Comparison of ENCODE assay signal across 7 cellular contexts in the genomic region with DNA sequence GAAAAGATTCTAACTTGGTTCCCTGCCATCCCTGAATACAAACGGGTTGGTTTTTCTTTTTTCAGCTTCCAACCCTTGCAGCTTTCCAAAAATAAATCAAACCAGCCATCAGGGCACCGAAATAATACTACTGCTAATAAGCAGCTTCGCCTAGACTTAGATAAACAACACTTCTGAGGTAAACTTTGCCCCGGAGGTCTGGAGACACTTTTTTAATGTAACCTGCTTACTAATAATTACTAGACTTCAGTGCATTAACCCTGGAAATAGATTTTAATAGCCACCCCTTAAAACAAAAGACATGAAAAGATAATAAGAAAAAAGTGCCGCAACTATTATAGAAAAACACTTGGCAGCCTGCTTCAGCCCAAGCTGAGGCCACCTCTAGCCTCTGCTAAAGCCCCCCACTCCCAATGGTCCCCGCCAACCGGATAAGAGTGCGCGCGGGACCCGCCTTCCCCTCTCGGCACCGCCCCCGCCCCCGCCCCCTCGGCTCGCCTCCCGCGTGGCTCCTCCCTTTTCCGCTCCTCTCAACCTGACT. TPM values are rescaled to one million over a fixed set of nuclear protein-coding genes. Genes with fewer than 3 reads are reported as not detected.
DNase-seq lines count a peak whose midpoint lies in the region; ATAC-seq and TF ChIP-seq lines count a peak whose summit lies in the region.

No MANE protein-coding gene starts in this region.

- peak overlapping the region; percentile 31 to 91 for H3K4me3 ChIP-seq in HCT116 (replicated peaks in 1 of 2; ENCODE audit: low read depth in 1 of 2, low read length in 2 of 2)
- H3K4me3 ChIP-seq in skeletal muscle satellite cell (ENCODE audit: low read length), result peak overlapping the region; percentile 65

- H3K36me3 ChIP-seq in HCT116 (ENCODE audit: control insufficient read depth in 1 of 2, insufficient read depth in 2 of 2, low read length in 2 of 2) (peaks cover 15 to 17% of the 10 kb centered on the region in 2 experiments), skeletal muscle satellite cell (ENCODE audit: insufficient read depth, low read length) (peaks cover 31% of the 10 kb centered on the region)

- DNase-seq in HCT116 (ENCODE audit: low read depth, low spot score) (no peak), foreskin keratinocyte (peak in 1 of 2 donors; percentile 36), omental fat pad (ENCODE audit: low spot score) (no peak)
- DNase-seq in stimulated activated CD4-positive, alpha-beta T cell treated with anti-CD3 and anti-CD28 coated beads, Interleukin-4, amount 100 ng/mL, for 4 hours, result no peak

- TSS peak; percentile 59 for BruUV-seq in HCT116 (replicated peaks; lab: Mats Ljungman, UMichigan)

- H2AFZ ChIP-seq in HCT116 (ENCODE audit: low read depth, low read length, poor library complexity, severe bottlenecking), result peak overlapping the region; percentile 58

- peaks cover 4% of the 10 kb centered on the region; the same call in 1 of the 2 replicates for H4K20me1 ChIP-seq in HCT116 (ENCODE audit: insufficient read depth)

- TF ChIP-seq RAD21 in HCT116 (IDR thresholded peaks at IDR 0.05; ENCODE audit: low read depth), result no peak

- H3K27me3 ChIP-seq in HCT116 (ENCODE audit: insufficient read depth, low read length) (no peaks in the 10 kb centered on the region), foreskin keratinocyte (no peaks in the 10 kb centered on the region), skeletal muscle satellite cell (ENCODE audit: control insufficient read depth, insufficient read depth, low read length) (no peaks in the 10 kb centered on the region)

- no peaks in the 10 kb centered on the region for H3K9me2 ChIP-seq in HCT116 (ENCODE audit: insufficient read depth)

- no peak for TF ChIP-seq CTCF in HCT116 (IDR thresholded peaks at IDR 0.05 in 2 of 3, conservative IDR thresholded peaks at IDR 0.05 in 1 of 3; ENCODE audit: borderline replicate concordance in 1 of 3, insufficient read depth in 1 of 3, low read depth in 2 of 3, low read length in 2 of 3)
- no peak for TF ChIP-seq CTCF in VCaP (conservative IDR thresholded peaks at IDR 0.05)
- no peak for TF ChIP-seq CTCF in foreskin keratinocyte (conservative IDR thresholded peaks at IDR 0.05)
- TF ChIP-seq CTCF in omental fat pad (IDR thresholded peaks at IDR 0.05), result no peak

- RAD21 ChIA-PET in HCT116 (lab: Charles Lee; ENCODE audit: low non-redundant PET in 1 of 2, low total read pairs in 2 of 2, uncharacterized antibody in 2 of 2, unreplicated experiment in 2 of 2), result interaction anchor here (0.7 to 3.0 kb wide), 7 partner anchors 16 to 152 kb away, joined by 3 to 10 read pairs (median 6); no protein-coding TSS in a partner anchor

- CTCF ChIA-PET in HCT116 (lab: Charles Lee), result interaction anchor here (0.6 to 1.7 kb wide), 6 partner anchors 10 to 432 kb away, joined by 3 to 14 read pairs (median 4); no protein-coding TSS in a partner anchor

- H3K9ac ChIP-seq in HCT116 (ENCODE audit: low read length), result peak overlapping the region; percentile 33
- H3K9ac ChIP-seq in skeletal muscle satellite cell (ENCODE audit: low read depth, low read length), result peak overlapping the region; percentile 75

- POLR2A ChIA-PET in HCT116 (lab: Charles Lee), result interaction anchor here (0.6 to 6.3 kb wide), 39 partner anchors 8 to 760 kb away, joined by 3 to 50 read pairs (median 4); a partner anchor contains a TSS

- ATAC-seq in HCT116, result no peak
- ATAC-seq in foreskin keratinocyte, result no peak
- no peak for ATAC-seq in omental fat pad (ENCODE audit: low FRiP score)
- ATAC-seq in HG03520 (IDR thresholded peaks at IDR 0.05; ENCODE audit: unreplicated experiment), result no peak

- no peak for TF ChIP-seq POLR2A in HCT116 (IDR thresholded peaks at IDR 0.05; ENCODE audit: borderline replicate concordance, extremely low read depth, insufficient read depth, insufficient read length)

- H3K9me3 ChIP-seq in HCT116 (ENCODE audit: control insufficient read depth in 1 of 2, insufficient read depth in 1 of 2, low read depth in 1 of 2, low read length in 2 of 2) (no peaks in the 10 kb centered on the region), skeletal muscle satellite cell (replicated peaks; ENCODE audit: low read length) (no peaks in the 10 kb centered on the region)

- H3K4me2 ChIP-seq in HCT116 (ENCODE audit: low read length), result peak overlapping the region; percentile 90
- peak overlapping the region; percentile 83 for H3K4me2 ChIP-seq in skeletal muscle satellite cell (ENCODE audit: low read length)

- peak overlapping the region; percentile 21 for H3K27ac ChIP-seq in HCT116 (ENCODE audit: low read depth, low read length)
- peak overlapping the region; percentile 95 for H3K27ac ChIP-seq in VCaP
- peak overlapping the region; percentile 89 for H3K27ac ChIP-seq in foreskin keratinocyte

- peaks cover 31% of the 10 kb centered on the region for H3K79me2 ChIP-seq in HCT116 (ENCODE audit: insufficient read depth, low read length)

- H3K4me1 ChIP-seq in HCT116 (ENCODE audit: control insufficient read depth in 1 of 2, insufficient read depth in 2 of 2, low read length in 2 of 2), result peaks cover 28 to 50% of the 10 kb centered on the region in 2 experiments
- H3K4me1 ChIP-seq in foreskin keratinocyte, result peaks cover 27% of the 10 kb centered on the region
- peaks cover 38% of the 10 kb centered on the region for H3K4me1 ChIP-seq in skeletal muscle satellite cell (ENCODE audit: control insufficient read depth, insufficient read depth, low read length)

- intact Hi-C loops in HCT116 (cut with micrococcal nuclease), result loop anchor here (1.0 to 10.0 kb wide), 4 partner anchors 120 to 700 kb away; a partner anchor contains a TSS

TF ChIP-seq in HCT116, 20 proteins besides CTCF, POLR2A, EP300 and RAD21:
- TF ChIP-seq EGR1 (IDR thresholded peaks at IDR 0.05; ENCODE audit: low read depth) (peak; percentile 75), SIN3A (IDR thresholded peaks at IDR 0.05; ENCODE audit: low read depth) (no peak)

RNA-seq across cellular contexts. Expression of a gene that starts 0.4 kb away (rescaled TPM):
- total RNA-seq in HCT116 (2021; ENCODE audit: unreplicated experiment), result 105 TPM
- 158 and 173 TPM in 2 replicates for polyA plus RNA-seq in HCT116 (2012)
- 99.9 and 107 TPM in 2 replicates for total RNA-seq in foreskin keratinocyte
- polyA plus RNA-seq in foreskin keratinocyte, result 115 and 131 TPM in 2 replicates
- total RNA-seq in skeletal muscle satellite cell (2012; rRNA removed), result 22.9 and 30.2 TPM in 2 replicates
- total RNA-seq in omental fat pad, result 100 to 1,000 TPM in 2 of 4 donors, 10 to 100 TPM in 2; 31.7 to 115 (median 67.2) TPM

Comparison
In these comparisons a context has a peak if more than half of its experiments do, and no peak if none do; other contexts are left out.
1. H3K27ac ChIP-seq: peak in every context shown above with its lines; median percentile 95 in VCaP; 89 in foreskin keratinocyte; 21 in HCT116.